In genomic region chr10:87979847-87980246, GRCh38 we compare ENCODE assay signal across 28 cellular contexts.
"Had no signal": no experiment of that assay in that cellular context is flagged by ENCODE, and none has a peak within 500 bp of the region (broad histone marks: within the 10 kb centered on the region; RNA-seq: fewer than 3 reads in every experiment).

No MANE protein-coding gene starts in this region.

- H3K9ac ChIP-seq: neural progenitor cell had no signal

- H3K36me3 ChIP-seq: left lung, lower lobe of right lung, neural progenitor cell, neutrophil, ovary, prostate gland, suprapubic skin, thoracic aorta, tibial artery, upper lobe of right lung had no signal

- H3K27me3 ChIP-seq: left lung, neural progenitor cell, neutrophil, ovary, suprapubic skin, tibial artery, upper lobe of right lung had no signal

- H3K4me3 ChIP-seq: left lung, lower lobe of right lung, neural progenitor cell, ovary, prostate gland, skin epidermis, suprapubic skin, thoracic aorta, tibial artery, upper lobe of right lung had no signal

- DNase-seq: hippocampal formation; left colon; left lung; lower lobe of right lung; mesendoderm; naive B cell; natural killer cell; nephron progenitor cell; occipital lobe; ovary; retina; right cardiac atrium; stimulated activated CD4-positive, alpha-beta T cell treated with anti-CD3 and anti-CD28 coated beads, Interleukin-12 subunit alpha, Interleukin-12 subunit beta, amount 100 ng/mL, for 4 hours; stimulated activated CD4-positive, alpha-beta T cell treated with anti-CD3 and anti-CD28 coated beads, Interleukin-15, amount 100 ng/mL, for 24 hours; stimulated activated CD4-positive, alpha-beta T cell treated with anti-CD3 and anti-CD28 coated beads, Interleukin-2, amount 100 ng/mL, for 24 hours; stimulated activated CD4-positive, alpha-beta T cell treated with anti-CD3 and anti-CD28 coated beads, Interleukin-4, amount 100 ng/mL, for 1 hour; stimulated activated naive CD4-positive, alpha-beta T cell; tibial artery; trophoblast cell; upper lobe of right lung had no signal

- H3K9me3 ChIP-seq: left lung, lower lobe of right lung, neutrophil, ovary, prostate gland, suprapubic skin, thoracic aorta, tibial artery, upper lobe of right lung had no signal

- H2AFZ ChIP-seq: neural progenitor cell had no signal

- H3K4me1 ChIP-seq: lower lobe of right lung, prostate gland, suprapubic skin, upper lobe of right lung had no signal

- H3K27ac ChIP-seq: left lung, lower lobe of right lung, neural progenitor cell, neutrophil, ovary, prostate gland, skin epidermis, suprapubic skin, thoracic aorta, tibial artery, upper lobe of right lung had no signal

- H3K4me2 ChIP-seq: neural progenitor cell had no signal

- FAIRE-seq: keratinocyte, urothelium cell line had no signal
